In the genomic region with DNA sequence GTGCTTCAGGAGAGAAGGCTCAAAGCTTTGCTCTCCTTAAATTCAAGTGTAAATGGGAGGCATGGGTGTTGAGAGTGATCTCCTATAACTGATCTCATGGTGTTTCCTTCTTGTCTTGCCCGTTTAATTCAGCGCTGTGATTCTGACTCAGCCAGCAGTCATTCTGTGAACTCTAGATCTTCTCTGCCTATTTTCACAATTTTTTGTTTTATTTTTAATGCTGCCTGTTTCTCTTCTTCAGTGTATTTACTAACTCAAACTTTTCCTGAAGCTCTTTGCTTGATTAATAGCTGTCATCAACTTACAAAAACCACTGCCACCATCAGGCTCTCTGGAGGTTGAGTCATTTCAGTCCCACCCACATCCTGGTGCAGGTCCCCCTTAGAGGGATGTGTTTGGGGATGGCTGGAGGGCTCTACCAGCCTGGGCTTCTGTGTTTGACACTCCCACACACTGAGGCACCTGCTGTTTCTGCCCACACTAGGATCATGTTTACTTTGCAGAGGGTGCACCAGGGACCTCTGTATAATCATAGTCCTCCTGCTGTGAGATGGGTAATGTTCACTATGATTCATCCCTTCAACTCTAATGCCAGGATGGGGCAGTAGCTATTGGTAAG, we compare ENCODE assay signal across 8 cellular contexts.
A peak's percentile ranks its signal among the peaks of the same experiment; 100 is the strongest.
DNase-seq lines count a peak whose midpoint lies in the region; ATAC-seq and TF ChIP-seq lines count a peak whose summit lies in the region.

No MANE protein-coding gene starts in this region.

- DNase-seq in COR-L47 (lab: John Stamatoyannopoulos, UW) (peak; percentile 91), T follicular helper cell (ENCODE audit: low read depth) (peak; percentile 27), adrenal gland (peak in 3 of 7 donors; percentile 34 to 46 (median 35)), GM23338 (ENCODE audit: low spot score) (no peak), SKM-1 treated with dmso at 0.1 percent for 144 hours (lab: John Stamatoyannopoulos, UW; ENCODE audit: unreplicated experiment) (no peak)
- DNase-seq in stimulated activated CD4-positive, alpha-beta T cell treated with anti-CD3 and anti-CD28 coated beads, Interleukin-4, amount 100 ng/mL, for 48 hours (ENCODE audit: low read depth in 2 of 2): peak; percentile 42 to 67

- no peaks in the 10 kb centered on the region for H3K9me3 ChIP-seq in adrenal gland (replicated peaks in 1 of 3)

- H3K4me1 ChIP-seq in adrenal gland (replicated peaks in 1 of 2) (peaks cover 39 to 49% of the 10 kb centered on the region in 2 donors), GM23338 (ENCODE audit: insufficient read depth) (0 out of 2 replicates have a peak, but pooled peaks cover 4% of the 10 kb centered on the region)

- no peaks in the 10 kb centered on the region for H4K20me1 ChIP-seq in GM23338 (replicated peaks; ENCODE audit: insufficient read depth)

- no peaks in the 10 kb centered on the region for H3K79me2 ChIP-seq in GM23338 (replicated peaks; ENCODE audit: insufficient read depth)

- WGBS in adrenal gland, 4 donors: 34 to 43% (median 40%) methylated on average over 2 of the region's 2 CpGs

- H3K27ac ChIP-seq in adrenal gland (peak overlapping the region in 3 of 5 donors; percentile 40 to 71 (median 63)), GM23338 (ENCODE audit: low read depth) (no peak overlapping the region)

- ATAC-seq in GM19467 (IDR thresholded peaks at IDR 0.05; ENCODE audit: unreplicated experiment): peak; percentile 59
- ATAC-seq in HG03469 (IDR thresholded peaks at IDR 0.05; ENCODE audit: unreplicated experiment): peak; percentile 83
- no peak for ATAC-seq in GM23338

- H3K27ac Mint-ChIP-seq in GM23338: no peak overlapping the region

- no peaks in the 10 kb centered on the region for H3F3A ChIP-seq in GM23338 (replicated peaks; ENCODE audit: low read depth)

- H3K27me3 Mint-ChIP-seq in GM23338 (ENCODE audit: insufficient read depth, low read depth, poor library complexity): peaks cover 1% of the 10 kb centered on the region

- intact Hi-C loops in adrenal gland (cut with DNase I): no loop called here

- no peak overlapping the region for H3K4me3 Mint-ChIP-seq in GM23338

- H3K36me3 Mint-ChIP-seq in GM23338 (ENCODE audit: low read depth): no peaks in the 10 kb centered on the region

- H3K27me3 ChIP-seq in adrenal gland (no peaks in the 10 kb centered on the region), GM23338 (ENCODE audit: insufficient read depth) (no peaks in the 10 kb centered on the region)

- TF ChIP-seq CTCF in adrenal gland (IDR thresholded peaks at IDR 0.05) (no peak), GM23338 (conservative IDR thresholded peaks at IDR 0.05; ENCODE audit: low read depth in 2 of 2) (no peak)

- no peaks in the 10 kb centered on the region for H3K9me3 Mint-ChIP-seq in GM23338

- no peak overlapping the region for H3K4me2 ChIP-seq in GM23338

- H3K4me3 ChIP-seq in adrenal gland (no peak overlapping the region), GM23338 (no peak overlapping the region)

- no peaks in the 10 kb centered on the region for H3K9me2 ChIP-seq in GM23338 (ENCODE audit: insufficient read depth)

- no peak overlapping the region for H2AFZ ChIP-seq in GM23338

- H3K4me1 Mint-ChIP-seq in GM23338: peaks cover 13% of the 10 kb centered on the region

- no peak for TF ChIP-seq POLR2A in adrenal gland (IDR thresholded peaks at IDR 0.05)

- no peaks in the 10 kb centered on the region for H3K36me3 ChIP-seq in adrenal gland (replicated peaks in 1 of 2)
- no peaks in the 10 kb centered on the region for H3K36me3 ChIP-seq in GM23338 (ENCODE audit: insufficient read depth)

TF ChIP-seq in GM23338, 12 proteins besides CTCF, POLR2A, EP300 and RAD21 (continues in another document):
- TF ChIP-seq EZH2phosphoT487 (IDR thresholded peaks at IDR 0.05; ENCODE audit: unreplicated experiment) (no peak), POLR2AphosphoS5 (IDR thresholded peaks at IDR 0.05; ENCODE audit: low read depth) (no peak), ZNF331 (CRISPR knock-in tag; IDR thresholded peaks at IDR 0.05; ENCODE audit: low read depth) (no peak), NANOG (IDR thresholded peaks at IDR 0.05; ENCODE audit: borderline replicate concordance) (no peak), JUNB (IDR thresholded peaks at IDR 0.05; ENCODE audit: unreplicated experiment) (no peak), EZH2 (IDR thresholded peaks at IDR 0.05; ENCODE audit: low read depth, unreplicated experiment) (no peak), STAT1 (IDR thresholded peaks at IDR 0.05; ENCODE audit: unreplicated experiment) (no peak)
- TF ChIP-seq, protein P1, sequence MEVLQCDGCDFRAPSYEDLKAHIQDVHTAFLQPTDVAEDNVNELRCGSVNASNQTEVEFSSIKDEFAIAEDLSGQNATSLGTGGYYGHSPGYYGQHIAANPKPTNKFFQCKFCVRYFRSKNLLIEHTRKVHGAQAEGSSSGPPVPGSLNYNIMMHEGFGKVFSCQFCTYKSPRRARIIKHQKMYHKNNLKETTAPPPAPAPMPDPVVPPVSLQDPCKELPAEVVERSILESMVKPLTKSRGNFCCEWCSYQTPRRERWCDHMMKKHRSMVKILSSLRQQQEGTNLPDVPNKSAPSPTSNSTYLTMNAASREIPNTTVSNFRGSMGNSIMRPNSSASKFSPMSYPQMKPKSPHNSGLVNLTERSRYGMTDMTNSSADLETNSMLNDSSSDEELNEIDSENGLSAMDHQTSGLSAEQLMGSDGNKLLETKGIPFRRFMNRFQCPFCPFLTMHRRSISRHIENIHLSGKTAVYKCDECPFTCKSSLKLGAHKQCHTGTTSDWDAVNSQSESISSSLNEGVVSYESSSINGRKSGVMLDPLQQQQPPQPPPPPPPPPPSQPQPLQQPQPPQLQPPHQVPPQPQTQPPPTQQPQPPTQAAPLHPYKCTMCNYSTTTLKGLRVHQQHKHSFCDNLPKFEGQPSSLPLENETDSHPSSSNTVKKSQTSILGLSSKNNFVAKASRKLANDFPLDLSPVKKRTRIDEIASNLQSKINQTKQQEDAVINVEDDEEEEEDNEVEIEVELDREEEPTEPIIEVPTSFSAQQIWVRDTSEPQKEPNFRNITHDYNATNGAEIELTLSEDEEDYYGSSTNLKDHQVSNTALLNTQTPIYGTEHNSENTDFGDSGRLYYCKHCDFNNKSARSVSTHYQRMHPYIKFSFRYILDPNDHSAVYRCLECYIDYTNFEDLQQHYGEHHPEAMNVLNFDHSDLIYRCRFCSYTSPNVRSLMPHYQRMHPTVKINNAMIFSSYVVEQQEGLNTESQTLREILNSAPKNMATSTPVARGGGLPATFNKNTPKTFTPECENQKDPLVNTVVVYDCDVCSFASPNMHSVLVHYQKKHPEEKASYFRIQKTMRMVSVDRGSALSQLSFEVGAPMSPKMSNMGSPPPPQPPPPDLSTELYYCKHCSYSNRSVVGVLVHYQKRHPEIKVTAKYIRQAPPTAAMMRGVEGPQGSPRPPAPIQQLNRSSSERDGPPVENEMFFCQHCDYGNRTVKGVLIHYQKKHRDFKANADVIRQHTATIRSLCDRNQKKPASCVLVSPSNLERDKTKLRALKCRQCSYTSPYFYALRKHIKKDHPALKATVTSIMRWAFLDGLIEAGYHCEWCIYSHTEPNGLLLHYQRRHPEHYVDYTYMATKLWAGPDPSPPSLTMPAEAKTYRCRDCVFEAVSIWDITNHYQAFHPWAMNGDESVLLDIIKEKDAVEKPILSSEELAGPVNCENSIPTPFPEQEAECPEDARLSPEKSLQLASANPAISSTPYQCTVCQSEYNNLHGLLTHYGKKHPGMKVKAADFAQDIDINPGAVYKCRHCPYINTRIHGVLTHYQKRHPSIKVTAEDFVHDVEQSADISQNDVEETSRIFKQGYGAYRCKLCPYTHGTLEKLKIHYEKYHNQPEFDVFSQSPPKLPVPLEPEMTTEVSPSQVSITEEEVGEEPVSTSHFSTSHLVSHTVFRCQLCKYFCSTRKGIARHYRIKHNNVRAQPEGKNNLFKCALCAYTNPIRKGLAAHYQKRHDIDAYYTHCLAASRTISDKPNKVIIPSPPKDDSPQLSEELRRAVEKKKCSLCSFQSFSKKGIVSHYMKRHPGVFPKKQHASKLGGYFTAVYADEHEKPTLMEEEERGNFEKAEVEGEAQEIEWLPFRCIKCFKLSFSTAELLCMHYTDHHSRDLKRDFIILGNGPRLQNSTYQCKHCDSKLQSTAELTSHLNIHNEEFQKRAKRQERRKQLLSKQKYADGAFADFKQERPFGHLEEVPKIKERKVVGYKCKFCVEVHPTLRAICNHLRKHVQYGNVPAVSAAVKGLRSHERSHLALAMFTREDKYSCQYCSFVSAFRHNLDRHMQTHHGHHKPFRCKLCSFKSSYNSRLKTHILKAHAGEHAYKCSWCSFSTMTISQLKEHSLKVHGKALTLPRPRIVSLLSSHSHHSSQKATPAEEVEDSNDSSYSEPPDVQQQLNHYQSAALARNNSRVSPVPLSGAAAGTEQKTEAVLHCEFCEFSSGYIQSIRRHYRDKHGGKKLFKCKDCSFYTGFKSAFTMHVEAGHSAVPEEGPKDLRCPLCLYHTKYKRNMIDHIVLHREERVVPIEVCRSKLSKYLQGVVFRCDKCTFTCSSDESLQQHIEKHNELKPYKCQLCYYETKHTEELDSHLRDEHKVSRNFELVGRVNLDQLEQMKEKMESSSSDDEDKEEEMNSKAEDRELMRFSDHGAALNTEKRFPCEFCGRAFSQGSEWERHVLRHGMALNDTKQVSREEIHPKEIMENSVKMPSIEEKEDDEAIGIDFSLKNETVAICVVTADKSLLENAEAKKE (CRISPR knock-in tag; IDR thresholded peaks at IDR 0.05): no peak
- TF ChIP-seq, protein P2, sequence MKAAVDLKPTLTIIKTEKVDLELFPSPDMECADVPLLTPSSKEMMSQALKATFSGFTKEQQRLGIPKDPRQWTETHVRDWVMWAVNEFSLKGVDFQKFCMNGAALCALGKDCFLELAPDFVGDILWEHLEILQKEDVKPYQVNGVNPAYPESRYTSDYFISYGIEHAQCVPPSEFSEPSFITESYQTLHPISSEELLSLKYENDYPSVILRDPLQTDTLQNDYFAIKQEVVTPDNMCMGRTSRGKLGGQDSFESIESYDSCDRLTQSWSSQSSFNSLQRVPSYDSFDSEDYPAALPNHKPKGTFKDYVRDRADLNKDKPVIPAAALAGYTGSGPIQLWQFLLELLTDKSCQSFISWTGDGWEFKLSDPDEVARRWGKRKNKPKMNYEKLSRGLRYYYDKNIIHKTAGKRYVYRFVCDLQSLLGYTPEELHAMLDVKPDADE (IDR thresholded peaks at IDR 0.05): no peak

Comparison
In these comparisons a context has a peak if more than half of its experiments do, and no peak if none do; other contexts are left out.
1. DNase-seq: peak in COR-L47 (single experiment), T follicular helper cell (single experiment) and stimulated activated CD4-positive, alpha-beta T cell treated with anti-CD3 and anti-CD28 coated beads, Interleukin-4, amount 100 ng/mL, for 48 hours (2 of 2); none in GM23338 (single experiment) and SKM-1 treated with dmso at 0.1 percent for 144 hours (single experiment).